ENCODE assay signal across 21 cellular contexts in genomic region chr11:99277281-99277680, GRCh38.
DNase-seq lines count a peak whose midpoint lies in the region; ATAC-seq and TF ChIP-seq lines count a peak whose summit lies in the region.
"Had no signal": no experiment of that assay in that cellular context is flagged by ENCODE, and none has a peak within 500 bp of the region (broad histone marks: within the 10 kb centered on the region; RNA-seq: fewer than 3 reads in every experiment).

No MANE protein-coding gene starts in this region.

- no peaks in the 10 kb centered on the region for H3K27me3 ChIP-seq in thyroid gland
- H3K27me3 ChIP-seq: heart left ventricle had no signal

- no peaks in the 10 kb centered on the region for H3K4me1 ChIP-seq in thyroid gland
- H3K4me1 ChIP-seq: heart left ventricle had no signal

- WGBS in thyroid gland, 2 donors, result 16 to 29% methylated on average over 1 of the region's 1 CpG

- TF ChIP-seq POLR2A in thyroid gland (IDR thresholded peaks at IDR 0.05), result no peak

- TF ChIP-seq CTCF in thyroid gland (IDR thresholded peaks at IDR 0.05), result no peak
- no peak for TF ChIP-seq CTCF in type B pancreatic cell (conservative IDR thresholded peaks at IDR 0.05)
- TF ChIP-seq CTCF in glutamatergic neuron (IDR thresholded peaks at IDR 0.05; ENCODE audit: partially characterized antibody, unreplicated experiment), result no peak

- H3K9me3 ChIP-seq in thyroid gland, result no peaks in the 10 kb centered on the region
- H3K9me3 ChIP-seq: heart left ventricle had no signal

- H3K9me3 Mint-ChIP-seq in type B pancreatic cell (no peaks in the 10 kb centered on the region), glutamatergic neuron (ENCODE audit: unreplicated experiment) (no peaks in the 10 kb centered on the region)

- peak; percentile 10 to 55 (median 21) for DNase-seq in NCI-H1417 (lab: John Stamatoyannopoulos, UW)
- no peak for DNase-seq in NCI-H1417 treated with DMSO at 0.1 percent for 48 hours (lab: John Stamatoyannopoulos, UW)
- DNase-seq in NCI-H345 (lab: John Stamatoyannopoulos, UW), result peak; percentile 75
- peak; percentile 6 to 15 for DNase-seq in thyroid gland
- DNase-seq in putamen (ENCODE audit: low spot score), result no peak
- no peak for DNase-seq in type B pancreatic cell (ENCODE audit: extremely low spot score, unreplicated experiment)
- DNase-seq in glutamatergic neuron, result no peak
- DNase-seq: activated CD4-positive, alpha-beta T cell treated with anti-CD3 and anti-CD28 coated beads for 1 hour; activated CD8-positive, alpha-beta T cell treated with anti-CD3 and anti-CD28 coated beads for 36 hours; activated naive CD8-positive, alpha-beta T cell treated with anti-CD3 and anti-CD28 coated beads for 36 hours; CD8-positive, alpha-beta memory T cell; cerebellar nuclear complex; DMS79; GF-D8; heart left ventricle; NCI-H1930; stimulated activated naive CD8-positive, alpha-beta T cell treated with anti-CD3 and anti-CD28 coated beads, Interleukin-15, Interleukin-2, amounts not matched to agents 100 U/mL and 50 U/mL, for 24 hours had no signal

- H3K4me3 Mint-ChIP-seq in type B pancreatic cell (no peak overlapping the region), glutamatergic neuron (ENCODE audit: unreplicated experiment) (no peak overlapping the region)
- H3K4me3 Mint-ChIP-seq: activated CD8-positive, alpha-beta T cell treated with anti-CD3 and anti-CD28 coated beads for 36 hours; activated naive CD8-positive, alpha-beta T cell treated with anti-CD3 and anti-CD28 coated beads for 36 hours; CD8-positive, alpha-beta memory T cell had no signal

- no peak overlapping the region for H3K4me3 ChIP-seq in thyroid gland (replicated peaks in 1 of 3)
- H3K4me3 ChIP-seq: heart left ventricle had no signal

- H3K27ac Mint-ChIP-seq in type B pancreatic cell (no peak overlapping the region), glutamatergic neuron (ENCODE audit: unreplicated experiment) (no peak overlapping the region)
- H3K27ac Mint-ChIP-seq: activated CD8-positive, alpha-beta T cell treated with anti-CD3 and anti-CD28 coated beads for 36 hours; activated naive CD8-positive, alpha-beta T cell treated with anti-CD3 and anti-CD28 coated beads for 36 hours; CD8-positive, alpha-beta memory T cell had no signal

- H3K36me3 Mint-ChIP-seq in type B pancreatic cell, result no peaks in the 10 kb centered on the region
- no peaks in the 10 kb centered on the region for H3K36me3 Mint-ChIP-seq in glutamatergic neuron (ENCODE audit: unreplicated experiment)
- H3K36me3 Mint-ChIP-seq: activated naive CD8-positive, alpha-beta T cell treated with anti-CD3 and anti-CD28 coated beads for 36 hours; CD8-positive, alpha-beta memory T cell had no signal

- H3K4me1 Mint-ChIP-seq in type B pancreatic cell (ENCODE audit: unreplicated experiment) (peaks cover 14% of the 10 kb centered on the region), glutamatergic neuron (ENCODE audit: low read depth, unreplicated experiment) (no peaks in the 10 kb centered on the region)
- H3K4me1 Mint-ChIP-seq: activated naive CD8-positive, alpha-beta T cell treated with anti-CD3 and anti-CD28 coated beads for 36 hours; CD8-positive, alpha-beta memory T cell had no signal

- peak; percentile 83 for ATAC-seq in esophagus mucosa
- ATAC-seq: activated CD8-positive, alpha-beta T cell treated with anti-CD3 and anti-CD28 coated beads for 36 hours; heart left ventricle; left lobe of liver; stimulated activated naive CD8-positive, alpha-beta T cell treated with anti-CD3 and anti-CD28 coated beads, Interleukin-15, Interleukin-2, amounts not matched to agents 100 U/mL and 50 U/mL, for 24 hours had no signal

- H3K27me3 Mint-ChIP-seq in type B pancreatic cell, result no peaks in the 10 kb centered on the region
- no peaks in the 10 kb centered on the region for H3K27me3 Mint-ChIP-seq in glutamatergic neuron (ENCODE audit: unreplicated experiment)
- H3K27me3 Mint-ChIP-seq: activated CD8-positive, alpha-beta T cell treated with anti-CD3 and anti-CD28 coated beads for 36 hours; activated naive CD8-positive, alpha-beta T cell treated with anti-CD3 and anti-CD28 coated beads for 36 hours; CD8-positive, alpha-beta memory T cell had no signal

- no peak overlapping the region for H3K27ac ChIP-seq in thyroid gland
- H3K27ac ChIP-seq: 22Rv1, epithelial cell of prostate, heart left ventricle had no signal

- intact Hi-C loops in thyroid gland (cut with DNase I), result no loop called here

- H3K36me3 ChIP-seq in thyroid gland, result no peaks in the 10 kb centered on the region
- H3K36me3 ChIP-seq: heart left ventricle had no signal

Comparison
In these comparisons a context has a peak if more than half of its experiments do, and no peak if none do; other contexts are left out.
1. DNase-seq: peak in NCI-H1417 (3 of 3), NCI-H345 (single experiment) and thyroid gland (2 of 2); none in NCI-H1417 treated with DMSO at 0.1 percent for 48 hours (single experiment), putamen (single experiment), type B pancreatic cell (single experiment) and glutamatergic neuron (single experiment).